In genomic region chr11:36288442-36289225, GRCh38 we compare ENCODE assay signal across 8 cellular contexts. TPM values are rescaled to one million over a fixed set of nuclear protein-coding genes. Genes with fewer than 3 reads are reported as not detected.
DNase-seq lines count a peak whose midpoint lies in the region; ATAC-seq and TF ChIP-seq lines count a peak whose summit lies in the region.

No MANE protein-coding gene starts in this region.

- H3K79me2 ChIP-seq in smooth muscle cell (ENCODE audit: low read depth) = peaks cover 19% of the 10 kb centered on the region

- no peaks in the 10 kb centered on the region for H3K27me3 Mint-ChIP-seq in activated T-cell treated with anti-CD3 and anti-CD28 coated beads, Interleukin-2, amount 50 U/mL, for 4 hours (ENCODE audit: low read depth)

- H3K4me1 Mint-ChIP-seq in activated T-cell treated with anti-CD3 and anti-CD28 coated beads, Interleukin-2, amount 50 U/mL, for 4 hours (ENCODE audit: low read depth) = peaks cover 41% of the 10 kb centered on the region

- H3K27ac ChIP-seq in WERI-Rb-1 = peak overlapping the region; percentile 75
- H3K27ac ChIP-seq in right cardiac atrium (ENCODE audit: low read length) = no peak overlapping the region
- H3K27ac ChIP-seq in smooth muscle cell (ENCODE audit: low read depth) = peak overlapping the region; percentile 50

- H3K4me2 ChIP-seq in smooth muscle cell = peak overlapping the region; percentile 91

- no peaks in the 10 kb centered on the region for H3K36me3 ChIP-seq in WERI-Rb-1
- no peaks in the 10 kb centered on the region for H3K36me3 ChIP-seq in smooth muscle cell (ENCODE audit: low read depth)

- peak overlapping the region; percentile 90 for H3K9ac ChIP-seq in smooth muscle cell (ENCODE audit: low read depth)

- no peaks in the 10 kb centered on the region for H3K9me3 Mint-ChIP-seq in activated T-cell treated with anti-CD3 and anti-CD28 coated beads, Interleukin-2, amount 50 U/mL, for 4 hours

- WGBS in right cardiac atrium = 38% methylated on average over 31 of the region's 31 CpGs
- 57% methylated on average over 31 of the region's 31 CpGs for WGBS in smooth muscle cell (ENCODE audit: low lambda C conversion rate)

- H3K4me3 Mint-ChIP-seq in activated T-cell treated with anti-CD3 and anti-CD28 coated beads, Interleukin-2, amount 50 U/mL, for 4 hours = peak overlapping the region; percentile 92

- no peaks in the 10 kb centered on the region for H3F3A ChIP-seq in smooth muscle cell (ENCODE audit: low read depth)

- no peak for DNase-seq in activated T-cell treated with anti-CD3 and anti-CD28 coated beads, Interleukin-2, amount 50 U/mL, for 4 hours
- DNase-seq in activated T-cell treated with anti-CD3 and anti-CD28 coated beads for 4 hours (no peak), WERI-Rb-1 (no peak), right cardiac atrium (no peak), smooth muscle cell (lab: John Stamatoyannopoulos, UW; ENCODE audit: unreplicated experiment) (no peak), AG08396 (ENCODE audit: low spot score) (no peak)

- H3K4me3 ChIP-seq in WERI-Rb-1 (ENCODE audit: low read depth, low read length) (peak overlapping the region; percentile 92), right cardiac atrium (ENCODE audit: low read length) (peak overlapping the region; percentile 84), smooth muscle cell (peak overlapping the region; percentile 93)

- TF ChIP-seq CTCF in WERI-Rb-1 (IDR thresholded peaks at IDR 0.05; ENCODE audit: low read depth, low read length) = no peak
- no peak for TF ChIP-seq CTCF in smooth muscle cell (IDR thresholded peaks at IDR 0.05; ENCODE audit: borderline replicate concordance, insufficient read depth, poor library complexity, severe bottlenecking)

- peak overlapping the region; percentile 100 for H2AFZ ChIP-seq in smooth muscle cell (ENCODE audit: low read depth)

- no peaks in the 10 kb centered on the region for H3K36me3 Mint-ChIP-seq in activated T-cell treated with anti-CD3 and anti-CD28 coated beads, Interleukin-2, amount 50 U/mL, for 4 hours (ENCODE audit: insufficient read depth)

- no peaks in the 10 kb centered on the region for H3K27me3 ChIP-seq in WERI-Rb-1 (ENCODE audit: insufficient read depth, low read depth, severe bottlenecking)
- no peaks in the 10 kb centered on the region for H3K27me3 ChIP-seq in right cardiac atrium (ENCODE audit: control insufficient read depth, insufficient read depth)
- H3K27me3 ChIP-seq in smooth muscle cell (ENCODE audit: low read depth) = no peaks in the 10 kb centered on the region

- intact Hi-C loops in right cardiac atrium (cut with DNase I) = no loop called here

- H4K20me1 ChIP-seq in smooth muscle cell (ENCODE audit: low read depth) = peaks cover 15% of the 10 kb centered on the region

- H3K9me3 ChIP-seq in WERI-Rb-1 (ENCODE audit: severe bottlenecking) (no peaks in the 10 kb centered on the region), right cardiac atrium (ENCODE audit: control insufficient read depth, low read length) (no peaks in the 10 kb centered on the region), smooth muscle cell (replicated peaks; ENCODE audit: low read depth) (no peaks in the 10 kb centered on the region)

- ATAC-seq in activated T-cell treated with anti-CD3 and anti-CD28 coated beads, Interleukin-2, amount 50 U/mL, for 4 hours = no peak
- ATAC-seq in right cardiac atrium (peak in 1 of 2 donors; percentile 16), GM21717 (IDR thresholded peaks at IDR 0.05; ENCODE audit: unreplicated experiment) (no peak), GM18861 (IDR thresholded peaks at IDR 0.05; ENCODE audit: unreplicated experiment) (no peak)

- no peaks in the 10 kb centered on the region for H3K4me1 ChIP-seq in right cardiac atrium (ENCODE audit: control insufficient read depth, insufficient read depth, low read length)
- peaks cover 6% of the 10 kb centered on the region for H3K4me1 ChIP-seq in smooth muscle cell (ENCODE audit: low read depth)

RNA-seq across cellular contexts. Expression of gene COMMD9, which starts 0.6 kb away (rescaled TPM):
- total RNA-seq in activated T-cell treated with anti-CD3 and anti-CD28 coated beads, Interleukin-2, amount 50 U/mL, for 4 hours = 10 to 100 TPM; 47.0 to 55.4 (median 53.1) TPM
- 10 to 100 TPM; 35.8 to 51.8 (median 41.4) TPM for total RNA-seq in right cardiac atrium
- 35.2 TPM for polyA plus RNA-seq in right cardiac atrium
- total RNA-seq in smooth muscle cell = 35.9 and 39.4 TPM in 2 replicates
- 83.0 and 89.1 TPM in 2 replicates for polyA plus RNA-seq in smooth muscle cell

RNA-seq across cellular contexts. Expression of gene PRR5L, which starts 7.5 kb away (rescaled TPM):
- 1 to 10 TPM; 5.1 to 10.0 (median 8.5) TPM for total RNA-seq in activated T-cell treated with anti-CD3 and anti-CD28 coated beads, Interleukin-2, amount 50 U/mL, for 4 hours
- 1 to 10 TPM; 1.4 to 5.0 (median 2.6) TPM for total RNA-seq in right cardiac atrium
- 0.52 TPM for polyA plus RNA-seq in right cardiac atrium
- 33.8 and 41.4 TPM in 2 replicates for total RNA-seq in smooth muscle cell
- polyA plus RNA-seq in smooth muscle cell = 16.1 and 21.4 TPM in 2 replicates
